ENCODE assay signal across 1 cellular context in the genomic region with DNA sequence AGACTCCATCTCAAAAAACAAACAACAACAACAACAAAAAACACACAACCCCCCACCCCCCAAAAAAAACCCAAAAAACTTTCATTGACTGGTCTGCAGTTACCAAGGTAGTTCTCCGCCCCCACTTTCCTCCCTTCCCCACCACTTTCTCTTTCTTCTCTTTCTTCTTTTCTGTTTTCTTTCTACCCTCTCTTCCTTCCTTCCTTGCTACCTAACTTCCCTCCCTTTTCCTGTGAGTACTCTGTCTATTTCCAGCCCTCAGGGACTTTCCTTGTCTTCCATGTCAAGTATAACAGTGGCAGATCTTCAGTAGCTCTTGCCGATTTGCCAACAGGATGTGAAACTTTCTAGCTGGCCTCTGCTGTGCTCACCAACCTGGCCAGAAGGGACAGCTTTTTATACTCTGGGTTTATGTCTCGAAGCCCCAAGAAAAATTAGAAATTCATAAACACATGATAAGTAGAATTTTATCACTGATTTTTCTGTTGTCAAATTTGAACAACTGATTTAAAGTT.
TF ChIP-seq lines count a peak whose summit lies in the region.

No MANE protein-coding gene starts in this region.

TF ChIP-seq in IMR-90, 13 proteins besides CTCF, POLR2A, EP300 and RAD21 (continued from another document):
- TF ChIP-seq, protein P1, sequence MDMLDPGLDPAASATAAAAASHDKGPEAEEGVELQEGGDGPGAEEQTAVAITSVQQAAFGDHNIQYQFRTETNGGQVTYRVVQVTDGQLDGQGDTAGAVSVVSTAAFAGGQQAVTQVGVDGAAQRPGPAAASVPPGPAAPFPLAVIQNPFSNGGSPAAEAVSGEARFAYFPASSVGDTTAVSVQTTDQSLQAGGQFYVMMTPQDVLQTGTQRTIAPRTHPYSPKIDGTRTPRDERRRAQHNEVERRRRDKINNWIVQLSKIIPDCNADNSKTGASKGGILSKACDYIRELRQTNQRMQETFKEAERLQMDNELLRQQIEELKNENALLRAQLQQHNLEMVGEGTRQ (IDR thresholded peaks at IDR 0.05; ENCODE audit: low read depth, low read length) = no peak
- TF ChIP-seq, protein P2, sequence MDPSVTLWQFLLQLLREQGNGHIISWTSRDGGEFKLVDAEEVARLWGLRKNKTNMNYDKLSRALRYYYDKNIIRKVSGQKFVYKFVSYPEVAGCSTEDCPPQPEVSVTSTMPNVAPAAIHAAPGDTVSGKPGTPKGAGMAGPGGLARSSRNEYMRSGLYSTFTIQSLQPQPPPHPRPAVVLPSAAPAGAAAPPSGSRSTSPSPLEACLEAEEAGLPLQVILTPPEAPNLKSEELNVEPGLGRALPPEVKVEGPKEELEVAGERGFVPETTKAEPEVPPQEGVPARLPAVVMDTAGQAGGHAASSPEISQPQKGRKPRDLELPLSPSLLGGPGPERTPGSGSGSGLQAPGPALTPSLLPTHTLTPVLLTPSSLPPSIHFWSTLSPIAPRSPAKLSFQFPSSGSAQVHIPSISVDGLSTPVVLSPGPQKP (IDR thresholded peaks at IDR 0.05; ENCODE audit: borderline replicate concordance, low read depth, low read length) = no peak
- no peak for TF ChIP-seq CEBPB (IDR thresholded peaks at IDR 0.05; ENCODE audit: low read depth, low read length)
- TF ChIP-seq RFX5 (IDR thresholded peaks at IDR 0.05; ENCODE audit: low read depth, low read length) = no peak
